In the genomic region with DNA sequence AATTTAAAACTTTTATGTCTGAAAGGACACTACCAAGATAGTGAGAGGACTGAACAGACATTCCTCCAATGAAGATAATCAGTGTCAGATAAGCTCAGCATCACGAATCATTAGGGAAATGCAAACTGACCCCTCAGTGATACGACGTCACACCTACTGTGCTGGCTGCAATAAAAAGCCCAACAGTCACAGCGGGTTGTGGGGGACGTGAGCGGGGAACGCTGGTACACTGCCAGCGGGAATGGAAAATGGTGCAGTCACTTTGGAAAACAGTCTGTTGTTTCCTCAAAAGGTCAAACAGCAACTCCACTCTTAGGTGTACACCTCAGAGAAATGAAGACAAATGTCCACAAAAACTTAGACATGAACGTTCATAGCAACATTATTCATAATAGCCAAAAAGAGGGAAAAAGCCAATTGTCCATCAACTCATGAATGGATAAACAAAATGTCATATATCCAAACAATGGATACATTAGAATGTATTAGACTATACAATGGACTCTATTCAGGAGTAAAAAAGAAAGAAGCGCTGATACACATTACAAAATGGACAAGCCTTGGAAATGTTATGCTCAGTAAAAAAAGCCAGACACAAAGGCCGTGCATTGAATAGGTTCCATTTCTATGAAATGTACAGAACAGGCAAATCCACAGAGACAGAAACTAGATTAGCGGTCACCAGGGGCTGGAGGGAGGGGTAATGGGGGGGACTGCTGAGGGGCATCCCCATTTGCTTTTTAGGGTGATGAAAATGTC, we compare ENCODE assay signal across 25 cellular contexts. TPM values are rescaled to one million over a fixed set of nuclear protein-coding genes. Genes with fewer than 3 reads are reported as not detected.
DNase-seq lines count a peak whose midpoint lies in the region; ATAC-seq and TF ChIP-seq lines count a peak whose summit lies in the region.
"Had no signal": no experiment of that assay in that cellular context is flagged by ENCODE, and none has a peak within 500 bp of the region (broad histone marks: within the 10 kb centered on the region; RNA-seq: fewer than 3 reads in every experiment).

No MANE protein-coding gene starts in this region.

- H3K27me3 Mint-ChIP-seq in CD4-positive, alpha-beta T cell: no peaks in the 10 kb centered on the region
- H3K27me3 Mint-ChIP-seq in nephron progenitor cell (ENCODE audit: low read depth, poor library complexity): peaks cover 55% of the 10 kb centered on the region
- H3K27me3 Mint-ChIP-seq: stimulated activated naive B cell treated with anti-CD40 and anti-IgM and Interleukin-4, amounts not matched to agents 10 μg/mL and 1 μg/mL and 100 μg/mL, for 72 hours had no signal

- peaks cover 8% of the 10 kb centered on the region for H3K36me3 Mint-ChIP-seq in CD4-positive, alpha-beta T cell (ENCODE audit: low read depth)
- peaks cover under 1% of the 10 kb centered on the region for H3K36me3 Mint-ChIP-seq in nephron progenitor cell (ENCODE audit: low read depth)

- H3K27ac ChIP-seq in CD4-positive, alpha-beta T cell (ENCODE audit: low read depth, low read length): no peak overlapping the region
- H3K27ac ChIP-seq: epithelial cell of prostate had no signal

- DNase-seq in CD4-positive, alpha-beta T cell: no peak
- peak; percentile 62 for DNase-seq in HEK293T (ENCODE audit: extremely low spot score)
- DNase-seq in foreskin melanocyte: peak; percentile 80
- DNase-seq in nephron progenitor cell: no peak
- DNase-seq in effector CD4-positive, alpha-beta T cell: no peak
- no peak for DNase-seq in NCI-H1105 (lab: John Stamatoyannopoulos, UW)
- no peak for DNase-seq in DMS114 treated with DMSO at 0.1 percent for 48 hours (lab: John Stamatoyannopoulos, UW; ENCODE audit: unreplicated experiment)
- DNase-seq in activated CD4-positive, alpha-beta T cell treated with anti-CD3 and anti-CD28 coated beads, Interleukin-2, amount 50 U/mL, for 4 hours: no peak
- DNase-seq: activated CD4-positive, alpha-beta T cell treated with anti-CD3 and anti-CD28 coated beads, Interleukin-2, amount 50 U/mL, for 1 hour; activated naive CD8-positive, alpha-beta T cell treated with anti-CD3 and anti-CD28 coated beads, Interleukin-2, amount 10 ng/mL, durations not matched to agents 7 days and 5 days; dermis blood vessel endothelial cell; foreskin fibroblast; GDM1; kidney; NCI-H1436 treated with DMSO at 0.1 percent for 48 hours; PC-3; SHP77 treated with DMSO at 0.1 percent for 48 hours; stimulated activated naive B cell treated with anti-CD40 and anti-IgM and Interleukin-4, amounts not matched to agents 10 μg/mL and 1 μg/mL and 100 μg/mL, for 72 hours; T-helper 1 cell; upper lobe of left lung had no signal

- H3K4me3 Mint-ChIP-seq in CD4-positive, alpha-beta T cell: peak overlapping the region; percentile 87
- peak overlapping the region; percentile 36 for H3K4me3 Mint-ChIP-seq in nephron progenitor cell

- H3K27ac Mint-ChIP-seq in CD4-positive, alpha-beta T cell: peak overlapping the region; percentile 27
- H3K27ac Mint-ChIP-seq in nephron progenitor cell: no peak overlapping the region

- H3K4me1 Mint-ChIP-seq in CD4-positive, alpha-beta T cell (ENCODE audit: low read depth): peaks cover 4% of the 10 kb centered on the region
- H3K4me1 Mint-ChIP-seq in nephron progenitor cell: peaks cover 35% of the 10 kb centered on the region

- POLR2A ChIA-PET in CD4-positive, alpha-beta T cell (lab: Charles Lee): no interaction called here
- POLR2A ChIA-PET in HEK293T (lab: Yijun Ruan, JAX): interaction anchor here (1.1 to 1.2 kb wide), 2 partner anchors 11 to 51 kb away, joined by 3 read pairs; no protein-coding TSS in a partner anchor

- intact Hi-C loops in CD4-positive, alpha-beta T cell (cut with DNase I, micrococcal nuclease): loop anchor here in 1 of 2 experiments (5.0 kb wide), 2 partner anchors 838 to 1068 kb away; a partner anchor contains a TSS

- H3K9me3 ChIP-seq in CD4-positive, alpha-beta T cell (ENCODE audit: control insufficient read depth, low read length): no peaks in the 10 kb centered on the region
- H3K9me3 ChIP-seq: upper lobe of left lung had no signal

- no peak for TF ChIP-seq CTCF in CD4-positive, alpha-beta T cell (IDR thresholded peaks at IDR 0.05)
- TF ChIP-seq CTCF in nephron progenitor cell (IDR thresholded peaks at IDR 0.05): no peak

- CTCF ChIA-PET in CD4-positive, alpha-beta T cell (lab: Charles Lee): no interaction called here
- CTCF ChIA-PET in HEK293T (lab: Yijun Ruan, JAX): interaction anchor here (0.9 kb wide), 1 partner anchor 18 kb away, joined by 4 read pairs; a partner anchor contains a TSS

- no peak for ATAC-seq in CD4-positive, alpha-beta T cell (ENCODE audit: poor library complexity)
- ATAC-seq: HCT116; PC-3; sciatic nerve; stimulated activated naive B cell treated with anti-CD40 and anti-IgM and Interleukin-4, amounts not matched to agents 10 μg/mL and 1 μg/mL and 100 μg/mL, for 72 hours had no signal

- H3K27me3 ChIP-seq in CD4-positive, alpha-beta T cell (ENCODE audit: control insufficient read depth, insufficient read depth, low read length): no peaks in the 10 kb centered on the region
- H3K27me3 ChIP-seq: upper lobe of left lung had no signal

- H3K9me3 Mint-ChIP-seq in CD4-positive, alpha-beta T cell: no peaks in the 10 kb centered on the region
- H3K9me3 Mint-ChIP-seq in nephron progenitor cell: no peaks in the 10 kb centered on the region
- H3K9me3 Mint-ChIP-seq: activated naive CD8-positive, alpha-beta T cell treated with anti-CD3 and anti-CD28 coated beads, Interleukin-2, amount 10 ng/mL, durations not matched to agents 7 days and 5 days had no signal

TF ChIP-seq in HEK293T, 16 proteins besides CTCF, POLR2A, EP300 and RAD21:
- no peak for TF ChIP-seq NFRKB (IDR thresholded peaks at IDR 0.05)
- 0 out of 2 replicates have a peak, but pooled peaks have one; percentile 28 for TF ChIP-seq ARNT (IDR thresholded peaks at IDR 0.05)
- 0 out of 2 replicates have a peak, but pooled peaks have one; percentile 13 for TF ChIP-seq L3MBTL2 (conservative IDR thresholded peaks at IDR 0.05)
- peak; percentile 88; the same call in 1 of the 2 replicates for TF ChIP-seq CTBP1 (IDR thresholded peaks at IDR 0.05; ENCODE audit: borderline replicate concordance)

RNA-seq across cellular contexts. Expression of a gene that starts 2.4 kb away (rescaled TPM):
- total RNA-seq in CD4-positive, alpha-beta T cell: 1 to 10 TPM; 7.6 to 8.3 TPM

RNA-seq across cellular contexts. Expression of a gene that starts 3.5 kb away (rescaled TPM):
- 1 to 10 TPM; 1.9 to 2.6 TPM for total RNA-seq in CD4-positive, alpha-beta T cell

RNA-seq across cellular contexts. Expression of a gene that starts 17.7 kb away (rescaled TPM):
- total RNA-seq in CD4-positive, alpha-beta T cell: 10 to 100 TPM; 10.3 to 11.7 TPM

RNA-seq across cellular contexts. Expression of a gene that starts 18.4 kb away (rescaled TPM):
- 10 to 100 TPM; 28.5 to 34.9 TPM for total RNA-seq in CD4-positive, alpha-beta T cell

RNA-seq across cellular contexts. Expression of a gene that starts 28.4 kb away (rescaled TPM):
- not detected for total RNA-seq in CD4-positive, alpha-beta T cell
- total RNA-seq: activated naive CD8-positive, alpha-beta T cell treated with anti-CD3 and anti-CD28 coated beads, Interleukin-2, amount 10 ng/mL, durations not matched to agents 7 days and 5 days; dermis blood vessel endothelial cell; mononuclear cell; osteoblast; PC-3; upper lobe of left lung had no signal

Comparison
In these comparisons a context has a peak if more than half of its experiments do, and no peak if none do; other contexts are left out.
1. DNase-seq: peak in HEK293T (single experiment) and foreskin melanocyte (single experiment); none in CD4-positive, alpha-beta T cell (0 of 10), nephron progenitor cell (single experiment), effector CD4-positive, alpha-beta T cell (single experiment), NCI-H1105 (single experiment), DMS114 treated with DMSO at 0.1 percent for 48 hours (single experiment) and activated CD4-positive, alpha-beta T cell treated with anti-CD3 and anti-CD28 coated beads, Interleukin-2, amount 50 U/mL, for 4 hours (0 of 2).